21 cellular contexts compared by ENCODE assay signal in genomic region chr17:36939944-36940312, GRCh38. TPM values are rescaled to one million over a fixed set of nuclear protein-coding genes. Genes with fewer than 3 reads are reported as not detected.
A peak's percentile ranks its signal among the peaks of the same experiment; 100 is the strongest.
DNase-seq lines count a peak whose midpoint lies in the region; ATAC-seq, FAIRE-seq and TF ChIP-seq lines count a peak whose summit lies in the region.
"Had no signal": no experiment of that assay in that cellular context is flagged by ENCODE, and none has a peak within 500 bp of the region (broad histone marks: within the 10 kb centered on the region; RNA-seq: fewer than 3 reads in every experiment).

No MANE protein-coding gene starts in this region.

- intact Hi-C loops in heart left ventricle (cut with DNase I) = loop anchor here in 1 of 10 donors (10.0 kb wide), 1 partner anchor 345 kb away; the partner anchor contains the start of gene DHRS11
- intact Hi-C loops in PC-9 (cut with micrococcal nuclease; ENCODE audit: unreplicated experiment) = no loop called here

- peaks cover 11% of the 10 kb centered on the region; the same call in 1 of the 2 replicates for H3F3A ChIP-seq in PC-9 (ENCODE audit: insufficient read depth, low read depth)
- H3F3A ChIP-seq in GM23248 (ENCODE audit: insufficient read depth) = no peaks in the 10 kb centered on the region

- no peak for TF ChIP-seq POLR2A in heart left ventricle (IDR thresholded peaks at IDR 0.05)

- H2AFZ ChIP-seq in PC-9 (no peak overlapping the region), keratinocyte (ENCODE audit: control insufficient read depth, low read length) (no peak overlapping the region), GM23248 (no peak overlapping the region)

- POLR2A ChIA-PET in PC-9 (lab: Charles Lee; ENCODE audit: unreplicated experiment) = no interaction called here

- in situ Hi-C loops in GM23248 (cut with MboI) = no loop called here

- H4K20me1 ChIP-seq in PC-9 (ENCODE audit: insufficient read depth) (no peaks in the 10 kb centered on the region), keratinocyte (ENCODE audit: control insufficient read depth, extremely low read depth, insufficient read depth, low read length) (peaks cover 4% of the 10 kb centered on the region), GM23248 (ENCODE audit: insufficient read depth) (no peaks in the 10 kb centered on the region)

- no peaks in the 10 kb centered on the region for H3K9me1 ChIP-seq in keratinocyte (ENCODE audit: control insufficient read depth, extremely low read depth, insufficient read depth, low read length)

- H3K36me3 ChIP-seq in cardiac muscle cell (no peaks in the 10 kb centered on the region), heart left ventricle (no peaks in the 10 kb centered on the region), PC-9 (ENCODE audit: low read depth) (no peaks in the 10 kb centered on the region; the same call in 1 of the 2 replicates), keratinocyte (ENCODE audit: control insufficient read depth in 2 of 2, extremely low read depth in 1 of 2, insufficient read depth in 2 of 2, low read length in 2 of 2) (no peaks in the 10 kb centered on the region), GM23248 (ENCODE audit: low read depth) (no peaks in the 10 kb centered on the region)
- H3K36me3 ChIP-seq: neutrophil, right lobe of liver had no signal

- H3K4me1 ChIP-seq in cardiac muscle cell (ENCODE audit: low read depth) (peaks cover 13% of the 10 kb centered on the region), heart left ventricle (peaks cover 7 to 65% (median 50%) of the 10 kb centered on the region in 12 donors), PC-9 (replicated peaks; ENCODE audit: insufficient read depth) (peaks cover 14% of the 10 kb centered on the region), keratinocyte (ENCODE audit: control insufficient read depth, extremely low read depth, insufficient read depth, low read length) (peaks cover 43% of the 10 kb centered on the region), GM23248 (ENCODE audit: insufficient read depth) (no peaks in the 10 kb centered on the region)
- H3K4me1 ChIP-seq: foreskin keratinocyte had no signal

- dilution Hi-C loops in keratinocyte (cut with MboI; ENCODE audit: extremely low pct_ligation_motif_present, low sequenced_read_pairs) = no loop called here

- DNase-seq in cardiac muscle cell (ENCODE audit: low read depth in 1 of 2, low spot score in 1 of 2) (no peak), heart left ventricle (no peak), PC-9 (no peak), keratinocyte (ENCODE audit: low read depth, low spot score) (no peak), NCI-H1417 treated with DMSO at 0.1 percent for 48 hours (lab: John Stamatoyannopoulos, UW) (no peak), GM23248 (no peak), foreskin fibroblast (no peak)
- DNase-seq: DMS79; foreskin keratinocyte; Karpas-422; NCI-H1436 treated with DMSO at 0.1 percent for 48 hours; NCI-H510A; PC-3; right lobe of liver; stimulated activated CD4-positive, alpha-beta T cell treated with anti-CD3 and anti-CD28 coated beads, Interleukin-1b, Interleukin-23, amount 100 ng/mL, for 48 hours had no signal

- H3K9me2 ChIP-seq in PC-9 (ENCODE audit: insufficient read depth) (no peaks in the 10 kb centered on the region), GM23248 (ENCODE audit: insufficient read depth) (no peaks in the 10 kb centered on the region)

- H3K79me2 ChIP-seq in PC-9 (ENCODE audit: low read depth) = peaks cover 69% of the 10 kb centered on the region
- peaks cover 6% of the 10 kb centered on the region for H3K79me2 ChIP-seq in keratinocyte (ENCODE audit: control insufficient read depth, insufficient read depth, low read length)
- no peaks in the 10 kb centered on the region for H3K79me2 ChIP-seq in GM23248 (ENCODE audit: insufficient read depth)

- H3K9me3 ChIP-seq in cardiac muscle cell (ENCODE audit: low read depth) = no peaks in the 10 kb centered on the region
- H3K9me3 ChIP-seq in heart left ventricle = no peaks in the 10 kb centered on the region
- no peaks in the 10 kb centered on the region for H3K9me3 ChIP-seq in PC-9 (ENCODE audit: insufficient read depth, low read depth)
- H3K9me3 ChIP-seq in keratinocyte (ENCODE audit: control insufficient read depth, low read depth, low read length) = no peaks in the 10 kb centered on the region
- H3K9me3 ChIP-seq in GM23248 (ENCODE audit: low read depth) = no peaks in the 10 kb centered on the region
- H3K9me3 ChIP-seq: neutrophil, right lobe of liver had no signal

- H3K4me2 ChIP-seq in PC-9 (peak overlapping the region; percentile 93), keratinocyte (ENCODE audit: control insufficient read depth, extremely low read depth, insufficient read depth, low read depth, low read length) (peak overlapping the region; percentile 67), GM23248 (ENCODE audit: unreplicated experiment) (no peak overlapping the region)
- H3K4me2 ChIP-seq: BLaER1 had no signal

- H3K27ac ChIP-seq in cardiac muscle cell (no peak overlapping the region), heart left ventricle (no peak overlapping the region), PC-9 (no peak overlapping the region), keratinocyte (ENCODE audit: control insufficient read depth, insufficient read depth, low read length) (no peak overlapping the region), GM23248 (no peak overlapping the region)
- H3K27ac ChIP-seq: BLaER1, foreskin keratinocyte, neutrophil, right lobe of liver, SK-N-MC had no signal

- WGBS in heart left ventricle, 4 donors = 2 to 5% (median 4%) methylated on average over 15 of the region's 15 CpGs
- WGBS in GM23248 (ENCODE audit: low coverage in 1 of 2, low lambda C conversion rate in 2 of 2, missing lambda C conversion rate in 2 of 2), 2 experiments = 5 to 6% methylated on average over 15 of the region's 15 CpGs

- TF ChIP-seq CTCF in cardiac muscle cell (IDR thresholded peaks at IDR 0.05; ENCODE audit: low read depth, low read length) (no peak), heart left ventricle (IDR thresholded peaks at IDR 0.05) (no peak), PC-9 (conservative IDR thresholded peaks at IDR 0.05) (no peak), keratinocyte (optimal IDR thresholded peaks at IDR 0.05 in 1 of 3, IDR thresholded peaks at IDR 0.05 in 1 of 3, conservative IDR thresholded peaks at IDR 0.05 in 1 of 3; ENCODE audit: extremely low read depth in 1 of 3, insufficient read depth in 2 of 3, low read length in 3 of 3) (no peak), foreskin fibroblast (IDR thresholded peaks at IDR 0.05; ENCODE audit: low read depth, low read length) (no peak)

- CTCF ChIA-PET in PC-9 (lab: Charles Lee) = no interaction called here

- H3K27me3 ChIP-seq in cardiac muscle cell (peaks cover 100% of the 10 kb centered on the region), heart left ventricle (peaks cover 93 to 100% (median 100%) of the 10 kb centered on the region in 9 donors), PC-9 (ENCODE audit: insufficient read depth, low read depth) (no peaks in the 10 kb centered on the region), keratinocyte (ENCODE audit: control insufficient read depth, extremely low read depth, insufficient read depth, low read length) (peaks cover 98% of the 10 kb centered on the region), GM23248 (replicated peaks; ENCODE audit: insufficient read depth) (peaks cover 96% of the 10 kb centered on the region)

- H3K9ac ChIP-seq in keratinocyte (ENCODE audit: control insufficient read depth, extremely low read depth, insufficient read depth, low read length) = no peak overlapping the region
- H3K9ac ChIP-seq in GM23248 = no peak overlapping the region
- H3K9ac ChIP-seq: BLaER1 had no signal

- peak overlapping the region; percentile 42 for H3K4me3 ChIP-seq in cardiac muscle cell
- H3K4me3 ChIP-seq in heart left ventricle = peak overlapping the region in 1 of 12 donors; percentile 2
- peak overlapping the region; percentile 82; the same call in 1 of the 2 replicates for H3K4me3 ChIP-seq in PC-9
- H3K4me3 ChIP-seq in keratinocyte (ENCODE audit: control insufficient read depth in 2 of 3, extremely low read depth in 1 of 3, insufficient read depth in 2 of 3, low read depth in 1 of 3, low read length in 3 of 3) = peak overlapping the region in 2 of 3 experiments; percentile 36 to 64
- H3K4me3 ChIP-seq in GM23248 = no peak overlapping the region
- no peak overlapping the region for H3K4me3 ChIP-seq in foreskin fibroblast (ENCODE audit: low read depth in 1 of 2, low read length in 2 of 2)
- H3K4me3 ChIP-seq: BLaER1, lung, right lobe of liver had no signal

- no peak for FAIRE-seq in keratinocyte (lab: Jason Lieb, UNC)
- FAIRE-seq: endometrium had no signal

- BruUV-seq in PC-9 (replicated peaks; lab: Mats Ljungman, UMichigan) = no TSS peak

- ATAC-seq in heart left ventricle = no peak
- ATAC-seq: foreskin keratinocyte, PC-3, right lobe of liver had no signal

RNA-seq across cellular contexts. Expression of gene LHX1, which starts 2.7 kb away (rescaled TPM):
- total RNA-seq in cardiac muscle cell = 4.1 and 5.8 TPM in 2 replicates
- polyA plus RNA-seq in cardiac muscle cell = 3.0 and 3.1 TPM in 2 replicates
- total RNA-seq in heart left ventricle = not detected
- not detected for polyA plus RNA-seq in heart left ventricle
- total RNA-seq in PC-9 (2021) = 9.1 and 12.3 TPM in 2 replicates
- polyA plus RNA-seq in keratinocyte = 0.21 to 1.5 TPM (median 0.35 TPM) in 3 replicates
- not detected for polyA plus RNA-seq in keratinocyte (2011; ENCODE audit: low read depth)
- 0.23 and 0.31 TPM in 2 replicates for polyA plus RNA-seq in keratinocyte (2011; cell fraction: cytosol; rRNA removed)
- 0.40 and 0.98 TPM in 2 replicates for polyA plus RNA-seq in keratinocyte (2011; cell fraction: nucleus; rRNA removed)
- 0.14 and 3.3 TPM in 2 replicates for polyA plus RNA-seq in keratinocyte (2012; ENCODE audit: low replicate concordance)
- 0.07 to 0.46 TPM (median 0.45 TPM) in 3 replicates for polyA minus RNA-seq in keratinocyte
- not detected for polyA minus RNA-seq in keratinocyte (2011; cell fraction: cytosol; rRNA and poly(A)+ RNA removed)
- 0.31 and 1.1 TPM in 2 replicates for polyA minus RNA-seq in keratinocyte (2011; cell fraction: nucleus; rRNA and poly(A)+ RNA removed)
- total RNA-seq in GM23248 (2014; rRNA removed; shearing (Covaris generic)) = not detected in 2 replicates
- not detected in 2 replicates for polyA plus RNA-seq in GM23248 (2016; fragmentation: Nextera tagmentation; extraction: Ambion mirVana)
- total RNA-seq: chondrocyte, foreskin keratinocyte, lung, PC-3, right lobe of liver had no signal
- polyA plus RNA-seq: lung had no signal

RNA-seq across cellular contexts. Expression of gene AATF, which starts 8.8 kb away (rescaled TPM):
- total RNA-seq in cardiac muscle cell = 24.3 and 50.2 TPM in 2 replicates
- polyA plus RNA-seq in cardiac muscle cell = 43.3 and 53.2 TPM in 2 replicates
- 10 to 100 TPM; 15.2 to 34.8 (median 28.9) TPM for total RNA-seq in heart left ventricle
- polyA plus RNA-seq in heart left ventricle = 10 to 100 TPM; 15.8 to 51.6 TPM
- 71.4 and 79.6 TPM in 2 replicates for total RNA-seq in PC-9 (2021)
- 15.7 to 31.0 TPM (median 30.4 TPM) in 3 replicates for polyA plus RNA-seq in keratinocyte
- 130 TPM for polyA plus RNA-seq in keratinocyte (2011; ENCODE audit: low read depth)
- polyA plus RNA-seq in keratinocyte (2011; cell fraction: cytosol; rRNA removed) = 27.0 and 28.5 TPM in 2 replicates
- 32.1 and 37.4 TPM in 2 replicates for polyA plus RNA-seq in keratinocyte (2011; cell fraction: nucleus; rRNA removed)
- 40.3 and 58.4 TPM in 2 replicates for polyA plus RNA-seq in keratinocyte (2012; ENCODE audit: low replicate concordance)
- polyA minus RNA-seq in keratinocyte = 16.7 to 58.6 TPM (median 25.7 TPM) in 3 replicates
- 14.8 TPM for polyA minus RNA-seq in keratinocyte (2011; cell fraction: cytosol; rRNA and poly(A)+ RNA removed)
- polyA minus RNA-seq in keratinocyte (2011; cell fraction: nucleus; rRNA and poly(A)+ RNA removed) = 10.7 and 13.7 TPM in 2 replicates
- total RNA-seq in GM23248 (2014; rRNA removed; shearing (Covaris generic)) = 35.6 and 42.2 TPM in 2 replicates
- polyA plus RNA-seq in GM23248 (2016; fragmentation: Nextera tagmentation; extraction: Ambion mirVana) = 48.1 and 50.2 TPM in 2 replicates

Comparison
In these comparisons a context has a peak if more than half of its experiments do, and no peak if none do; other contexts are left out.
1. H3K4me3 ChIP-seq: peak in cardiac muscle cell (single experiment), PC-9 (single experiment) and keratinocyte (2 of 3); none in GM23248 (single experiment) and foreskin fibroblast (0 of 2).